Comparison of ENCODE assay signal across 11 cellular contexts in genomic region chr14:81062816-81063215, GRCh38.
DNase-seq lines count a peak whose midpoint lies in the region; ATAC-seq and TF ChIP-seq lines count a peak whose summit lies in the region.
"Had no signal": no experiment of that assay in that cellular context is flagged by ENCODE, and none has a peak within 500 bp of the region (broad histone marks: within the 10 kb centered on the region; RNA-seq: fewer than 3 reads in every experiment).

No MANE protein-coding gene starts in this region.

- no peak overlapping the region for H3K27ac Mint-ChIP-seq in activated CD4-positive, alpha-beta memory T cell treated with anti-CD3 and anti-CD28 coated beads, Interleukin-2, amount 10 ng/mL, durations not matched to agents 7 days and 5 days
- no peak overlapping the region for H3K27ac Mint-ChIP-seq in naive thymus-derived CD4-positive, alpha-beta T cell
- no peak overlapping the region for H3K27ac Mint-ChIP-seq in immature natural killer cell

- no peaks in the 10 kb centered on the region for H3K9me3 ChIP-seq in MM.1S (replicated peaks; ENCODE audit: insufficient read depth, low read length)
- no peaks in the 10 kb centered on the region for H3K9me3 ChIP-seq in naive thymus-derived CD4-positive, alpha-beta T cell (ENCODE audit: control insufficient read depth in 2 of 3, low read length in 3 of 3)
- H3K9me3 ChIP-seq: BLaER1 treated with 17β-estradiol and CSF1 and Interleukin-3, amounts not matched to agents 10 nM and 100 nM; tibial nerve had no signal

- no peak overlapping the region for H3K4me3 Mint-ChIP-seq in activated CD4-positive, alpha-beta memory T cell treated with anti-CD3 and anti-CD28 coated beads, Interleukin-2, amount 10 ng/mL, durations not matched to agents 7 days and 5 days
- no peak overlapping the region for H3K4me3 Mint-ChIP-seq in naive thymus-derived CD4-positive, alpha-beta T cell
- no peak overlapping the region for H3K4me3 Mint-ChIP-seq in immature natural killer cell

- no peaks in the 10 kb centered on the region for H3K36me3 Mint-ChIP-seq in activated CD4-positive, alpha-beta memory T cell treated with anti-CD3 and anti-CD28 coated beads, Interleukin-2, amount 10 ng/mL, durations not matched to agents 7 days and 5 days (ENCODE audit: low read depth)
- no peaks in the 10 kb centered on the region for H3K36me3 Mint-ChIP-seq in naive thymus-derived CD4-positive, alpha-beta T cell
- no peaks in the 10 kb centered on the region for H3K36me3 Mint-ChIP-seq in immature natural killer cell

- intact Hi-C loops in naive thymus-derived CD4-positive, alpha-beta T cell (cut with micrococcal nuclease) = loop anchor here (2.0 to 5.0 kb wide), 2 partner anchors 108 to 109 kb away; partner anchors contain the start of gene TSHR (in 2 of the 2)

- no peaks in the 10 kb centered on the region for H3K9me2 ChIP-seq in MM.1S (replicated peaks; ENCODE audit: insufficient read depth, low read length)

- H3K4me1 ChIP-seq in MM.1S (ENCODE audit: low read length) = no peaks in the 10 kb centered on the region
- H3K4me1 ChIP-seq in naive thymus-derived CD4-positive, alpha-beta T cell (ENCODE audit: control insufficient read depth in 2 of 2, insufficient read depth in 2 of 2, low read length in 2 of 2) = no peaks in the 10 kb centered on the region

- no peaks in the 10 kb centered on the region for H4K20me1 ChIP-seq in MM.1S (ENCODE audit: insufficient read depth, low read length)
- H4K20me1 ChIP-seq: BLaER1 treated with 17β-estradiol and CSF1 and Interleukin-3, amounts not matched to agents 10 nM and 100 nM had no signal

- peak; percentile 25 for DNase-seq in NCI-H345 (lab: John Stamatoyannopoulos, UW)
- no peak for DNase-seq in NCI-H345 treated with DMSO at 0.1 percent for 48 hours (lab: John Stamatoyannopoulos, UW; ENCODE audit: unreplicated experiment)
- DNase-seq in MM.1S = peak; percentile 41
- peak; percentile 17 for DNase-seq in activated CD4-positive, alpha-beta memory T cell treated with anti-CD3 and anti-CD28 coated beads, Interleukin-2, amount 10 ng/mL, durations not matched to agents 7 days and 5 days
- peak in 3 of 9 donors; percentile 1 to 14 (median 2) for DNase-seq in naive thymus-derived CD4-positive, alpha-beta T cell
- DNase-seq in occipital lobe (lab: John Stamatoyannopoulos, UW) = no peak
- DNase-seq in immature natural killer cell = no peak

- H2AFZ ChIP-seq in MM.1S (ENCODE audit: low read length) = no peak overlapping the region

- peak; percentile 84 for ATAC-seq in GM21619 (IDR thresholded peaks at IDR 0.05; ENCODE audit: unreplicated experiment)
- ATAC-seq in naive thymus-derived CD4-positive, alpha-beta T cell = peak; percentile 51

- H3K27me3 Mint-ChIP-seq in activated CD4-positive, alpha-beta memory T cell treated with anti-CD3 and anti-CD28 coated beads, Interleukin-2, amount 10 ng/mL, durations not matched to agents 7 days and 5 days = peaks cover 4% of the 10 kb centered on the region
- H3K27me3 Mint-ChIP-seq in naive thymus-derived CD4-positive, alpha-beta T cell = peaks cover 2 to 15% (median 8%) of the 10 kb centered on the region in 5 donors
- peaks cover 0 to 4% (median 0%) of the 10 kb centered on the region in 3 donors for H3K27me3 Mint-ChIP-seq in immature natural killer cell (ENCODE audit: low read depth in 3 of 3)

- no peaks in the 10 kb centered on the region for H3K36me3 ChIP-seq in MM.1S (replicated peaks; ENCODE audit: insufficient read depth, low read length)
- no peaks in the 10 kb centered on the region for H3K36me3 ChIP-seq in naive thymus-derived CD4-positive, alpha-beta T cell (ENCODE audit: control insufficient read depth in 2 of 3, insufficient read depth in 3 of 3, low read length in 3 of 3)
- H3K36me3 ChIP-seq: BLaER1 treated with 17β-estradiol and CSF1 and Interleukin-3, amounts not matched to agents 10 nM and 100 nM; tibial nerve had no signal

- H3K9ac ChIP-seq in MM.1S (ENCODE audit: low read length) = no peak overlapping the region
- H3K9ac ChIP-seq: BLaER1 treated with 17β-estradiol and CSF1 and Interleukin-3, amounts not matched to agents 10 nM and 100 nM had no signal

- no peaks in the 10 kb centered on the region for H3F3A ChIP-seq in MM.1S (ENCODE audit: insufficient read depth, low read length)

- TF ChIP-seq CTCF in MM.1S (IDR thresholded peaks at IDR 0.05; ENCODE audit: low read length) = peak; percentile 31

- H3K4me2 ChIP-seq in MM.1S (ENCODE audit: low read depth, low read length) = no peak overlapping the region
- H3K4me2 ChIP-seq: BLaER1 treated with 17β-estradiol and CSF1 and Interleukin-3, amounts not matched to agents 10 nM and 100 nM had no signal

- H3K27me3 ChIP-seq in MM.1S (replicated peaks; ENCODE audit: insufficient read depth, low read length) = no peaks in the 10 kb centered on the region
- no peaks in the 10 kb centered on the region for H3K27me3 ChIP-seq in naive thymus-derived CD4-positive, alpha-beta T cell (ENCODE audit: control insufficient read depth in 2 of 2, insufficient read depth in 2 of 2, low read length in 2 of 2)
- H3K27me3 ChIP-seq: BLaER1 treated with 17β-estradiol and CSF1 and Interleukin-3, amounts not matched to agents 10 nM and 100 nM; tibial nerve had no signal

- H3K4me1 Mint-ChIP-seq in activated CD4-positive, alpha-beta memory T cell treated with anti-CD3 and anti-CD28 coated beads, Interleukin-2, amount 10 ng/mL, durations not matched to agents 7 days and 5 days = no peaks in the 10 kb centered on the region
- H3K4me1 Mint-ChIP-seq in naive thymus-derived CD4-positive, alpha-beta T cell = no peaks in the 10 kb centered on the region
- H3K4me1 Mint-ChIP-seq in immature natural killer cell = no peaks in the 10 kb centered on the region

- CTCF ChIA-PET in activated CD4-positive, alpha-beta memory T cell treated with anti-CD3 and anti-CD28 coated beads, Interleukin-2, amount 10 ng/mL, durations not matched to agents 7 days and 5 days (lab: Charles Lee) = interaction anchor here (0.7 kb wide), 1 partner anchor 75 kb away, joined by 3 read pairs; no protein-coding TSS in a partner anchor
- CTCF ChIA-PET in naive thymus-derived CD4-positive, alpha-beta T cell (lab: Charles Lee) = no interaction called here

- no peak overlapping the region for H3K27ac ChIP-seq in MM.1S (ENCODE audit: low read length)
- H3K27ac ChIP-seq in naive thymus-derived CD4-positive, alpha-beta T cell (ENCODE audit: low read depth, low read length) = no peak overlapping the region
- H3K27ac ChIP-seq: BLaER1 treated with 17β-estradiol and CSF1 and Interleukin-3, amounts not matched to agents 10 nM and 100 nM; tibial nerve had no signal

- no peaks in the 10 kb centered on the region for H3K9me3 Mint-ChIP-seq in activated CD4-positive, alpha-beta memory T cell treated with anti-CD3 and anti-CD28 coated beads, Interleukin-2, amount 10 ng/mL, durations not matched to agents 7 days and 5 days
- peaks cover 0 to 4% (median 0%) of the 10 kb centered on the region in 11 donors for H3K9me3 Mint-ChIP-seq in naive thymus-derived CD4-positive, alpha-beta T cell
- no peaks in the 10 kb centered on the region for H3K9me3 Mint-ChIP-seq in immature natural killer cell

- H3K4me3 ChIP-seq in MM.1S (ENCODE audit: low read length) = no peak overlapping the region
- H3K4me3 ChIP-seq in naive thymus-derived CD4-positive, alpha-beta T cell (ENCODE audit: low read length) = no peak overlapping the region
- H3K4me3 ChIP-seq: BLaER1 treated with 17β-estradiol and CSF1 and Interleukin-3, amounts not matched to agents 10 nM and 100 nM; lung; tibial nerve had no signal

- H3K79me2 ChIP-seq in MM.1S (ENCODE audit: low read length) = no peaks in the 10 kb centered on the region

- POLR2A ChIA-PET in activated CD4-positive, alpha-beta memory T cell treated with anti-CD3 and anti-CD28 coated beads, Interleukin-2, amount 10 ng/mL, durations not matched to agents 7 days and 5 days (lab: Charles Lee) = no interaction called here
- POLR2A ChIA-PET in naive thymus-derived CD4-positive, alpha-beta T cell (lab: Charles Lee) = no interaction called here

Comparison
In these comparisons a context has a peak if more than half of its experiments do, and no peak if none do; other contexts are left out.
1. DNase-seq: peak in NCI-H345 (single experiment), MM.1S (single experiment) and activated CD4-positive, alpha-beta memory T cell treated with anti-CD3 and anti-CD28 coated beads, Interleukin-2, amount 10 ng/mL, durations not matched to agents 7 days and 5 days (single experiment); none in NCI-H345 treated with DMSO at 0.1 percent for 48 hours (single experiment), occipital lobe (single experiment) and immature natural killer cell (0 of 3).